In genomic region chr3:68997887-68998286, GRCh38 we compare ENCODE assay signal across 23 cellular contexts. TPM values are rescaled to one million over a fixed set of nuclear protein-coding genes. Genes with fewer than 3 reads are reported as not detected.
A peak's percentile ranks its signal among the peaks of the same experiment; 100 is the strongest.
DNase-seq lines count a peak whose midpoint lies in the region; ATAC-seq, FAIRE-seq and TF ChIP-seq lines count a peak whose summit lies in the region.
"Had no signal": no experiment of that assay in that cellular context is flagged by ENCODE, and none has a peak within 500 bp of the region (broad histone marks: within the 10 kb centered on the region; RNA-seq: fewer than 3 reads in every experiment).

No MANE protein-coding gene starts in this region.

- FAIRE-seq in GM12878 (lab: Jason Lieb, UNC), result no peak

- CTCF ChIA-PET in activated CD4-positive, alpha-beta T cell treated with anti-CD3 and anti-CD28 coated beads for 36 hours (lab: Charles Lee), result no interaction called here
- CTCF ChIA-PET in GM12878 (lab: Yijun Ruan, JAX), result no interaction called here

- H3K9ac ChIP-seq in GM12878 (ENCODE audit: control insufficient read depth, insufficient read depth, low read length) (no peak overlapping the region), neural progenitor cell (no peak overlapping the region)
- H3K9ac ChIP-seq: BLaER1 treated with 17β-estradiol and CSF1 and Interleukin-3, amounts not matched to agents 10 nM and 100 nM had no signal

- H3K36me3 Mint-ChIP-seq in activated CD4-positive, alpha-beta T cell treated with anti-CD3 and anti-CD28 coated beads for 36 hours (ENCODE audit: low read depth), result peaks cover 41% of the 10 kb centered on the region
- peaks cover 12% of the 10 kb centered on the region for H3K36me3 Mint-ChIP-seq in neural progenitor cell

- peak; percentile 90 for ATAC-seq in activated CD4-positive, alpha-beta T cell treated with anti-CD3 and anti-CD28 coated beads for 36 hours
- ATAC-seq in HG02885 (IDR thresholded peaks at IDR 0.05; ENCODE audit: poor library complexity, unreplicated experiment) (peak; percentile 67), GM12878 (peak; percentile 88), GM21367 (IDR thresholded peaks at IDR 0.05; ENCODE audit: unreplicated experiment) (no peak)
- ATAC-seq: esophagus mucosa, Panc1 had no signal

- H3K4me1 Mint-ChIP-seq in activated CD4-positive, alpha-beta T cell treated with anti-CD3 and anti-CD28 coated beads for 36 hours, result peaks cover 15% of the 10 kb centered on the region
- no peaks in the 10 kb centered on the region for H3K4me1 Mint-ChIP-seq in neural progenitor cell

- H3K4me3 ChIP-seq in GM12878 (no peak overlapping the region), neural progenitor cell (no peak overlapping the region)
- H3K4me3 ChIP-seq: BLaER1 treated with 17β-estradiol and CSF1 and Interleukin-3, amounts not matched to agents 10 nM and 100 nM; left ventricle myocardium inferior; SK-N-MC had no signal

- H3K9me3 ChIP-seq in GM12878 (replicated peaks; ENCODE audit: control insufficient read depth, insufficient read depth, low read length), result no peaks in the 10 kb centered on the region
- H3K9me3 ChIP-seq in neural progenitor cell (ENCODE audit: low read depth), result no peaks in the 10 kb centered on the region
- H3K9me3 ChIP-seq: left ventricle myocardium inferior, neutrophil had no signal

- H3K27ac ChIP-seq in GM12878 (ENCODE audit: control insufficient read depth, insufficient read depth) (no peak overlapping the region), neural progenitor cell (no peak overlapping the region)
- H3K27ac ChIP-seq: BLaER1 treated with 17β-estradiol and CSF1 and Interleukin-3, amounts not matched to agents 10 nM and 100 nM; brain microvascular endothelial cell; left ventricle myocardium inferior; neutrophil; SK-N-MC had no signal

- H3K36me3 ChIP-seq in GM12878 (ENCODE audit: control insufficient read depth in 2 of 2, insufficient read depth in 2 of 2, low read length in 1 of 2) (peaks cover 0 to 4% of the 10 kb centered on the region in 2 experiments; a peak in 2 of 4 replicates), neural progenitor cell (no peaks in the 10 kb centered on the region)

- intact Hi-C loops in activated CD4-positive, alpha-beta T cell treated with anti-CD3 and anti-CD28 coated beads for 36 hours (cut with DNase I, micrococcal nuclease), result no loop called here
- intact Hi-C loops in GM12878 (cut with micrococcal nuclease; ENCODE audit: unreplicated experiment), result no loop called here

- in situ Hi-C loops in GM12878 (cut with MboI), result no loop called here

- POLR2A ChIA-PET in activated CD4-positive, alpha-beta T cell treated with anti-CD3 and anti-CD28 coated beads for 36 hours (lab: Charles Lee), result interaction anchor here (0.7 kb wide), 1 partner anchor 1022 kb away, joined by 4 read pairs; no protein-coding TSS in a partner anchor
- POLR2A ChIA-PET in GM12878 (lab: Charles Lee), result no interaction called here

- TF ChIP-seq EP300 in GM12878 (IDR thresholded peaks at IDR 0.05; ENCODE audit: borderline replicate concordance in 1 of 2, control insufficient read depth in 1 of 2, low read depth in 2 of 2, low read length in 2 of 2), result peak; percentile 13 to 27; a peak in 1 of 4 replicates

- no peak for TF ChIP-seq POLR2A in GM12878 (IDR thresholded peaks at IDR 0.05; ENCODE audit: low read depth, low read length)

- H3K27me3 Mint-ChIP-seq in activated CD4-positive, alpha-beta T cell treated with anti-CD3 and anti-CD28 coated beads for 36 hours, result no peaks in the 10 kb centered on the region
- H3K27me3 Mint-ChIP-seq in neural progenitor cell (ENCODE audit: insufficient read depth, low read depth), result peaks cover 2% of the 10 kb centered on the region
- H3K27me3 Mint-ChIP-seq: activated naive CD8-positive, alpha-beta T cell had no signal

- H3K9me3 Mint-ChIP-seq in activated CD4-positive, alpha-beta T cell treated with anti-CD3 and anti-CD28 coated beads for 36 hours (ENCODE audit: low read depth), result no peaks in the 10 kb centered on the region
- peaks cover 4% of the 10 kb centered on the region for H3K9me3 Mint-ChIP-seq in neural progenitor cell
- H3K9me3 Mint-ChIP-seq: T-helper 2 cell treated with Interferon-gamma antibody and Interleukin-4, amounts not matched to agents 5 μg/mL and 100 μg/mL, for 36 hours had no signal

- no peaks in the 10 kb centered on the region for H3K4me1 ChIP-seq in GM12878 (ENCODE audit: control insufficient read depth, insufficient read depth, low read length)
- no peaks in the 10 kb centered on the region for H3K4me1 ChIP-seq in neural progenitor cell

- DNase-seq in activated CD4-positive, alpha-beta T cell treated with anti-CD3 and anti-CD28 coated beads for 36 hours, result no peak
- DNase-seq in activated CD4-positive, alpha-beta T cell treated with anti-CD3 and anti-CD28 coated beads for 1 hour, result no peak
- DNase-seq in GM12878 (ENCODE audit: low read depth, low spot score) (no peak), neural progenitor cell (ENCODE audit: low spot score) (no peak), A172 (ENCODE audit: low spot score) (no peak), HUDEP-2 (lab: John Stamatoyannopoulos, UW; ENCODE audit: unreplicated experiment in 76 of 76) (no peak)
- DNase-seq: 8988T; activated CD4-positive, alpha-beta T cell treated with anti-CD3 and anti-CD28 coated beads for 4 hours; brain microvascular endothelial cell; dermis blood vessel endothelial cell; left ventricle myocardium inferior; NCI-H1436 treated with DMSO at 0.1 percent for 48 hours; NCI-H2171 treated with DMSO at 0.1 percent for 48 hours; NCI-H774 had no signal

- no peak for TF ChIP-seq RAD21 in GM12878 (IDR thresholded peaks at IDR 0.05; ENCODE audit: insufficient read depth, low read depth, low read length)

- H3K4me2 ChIP-seq in GM12878 (ENCODE audit: control insufficient read depth, insufficient read depth) (no peak overlapping the region), neural progenitor cell (no peak overlapping the region)
- H3K4me2 ChIP-seq: BLaER1 treated with 17β-estradiol and CSF1 and Interleukin-3, amounts not matched to agents 10 nM and 100 nM had no signal

- no peak overlapping the region for H2AFZ ChIP-seq in GM12878 (ENCODE audit: control insufficient read depth, low read depth, low read length)
- no peak overlapping the region for H2AFZ ChIP-seq in neural progenitor cell (replicated peaks)

- BruUV-seq in GM12878 (replicated peaks; lab: Mats Ljungman, UMichigan), result no TSS peak

- H3K4me3 Mint-ChIP-seq in activated CD4-positive, alpha-beta T cell treated with anti-CD3 and anti-CD28 coated beads for 36 hours, result no peak overlapping the region
- no peak overlapping the region for H3K4me3 Mint-ChIP-seq in neural progenitor cell
- H3K4me3 Mint-ChIP-seq: activated naive CD8-positive, alpha-beta T cell; T-helper 2 cell treated with Interferon-gamma antibody and Interleukin-4, amounts not matched to agents 5 μg/mL and 100 μg/mL, for 36 hours had no signal

- WGBS in GM12878 (ENCODE audit: insufficient coverage, insufficient replicate concordance, low lambda C conversion rate, missing lambda C conversion rate), result 86% methylated on average over 6 of the region's 6 CpGs

- TF ChIP-seq CTCF in GM12878 (IDR thresholded peaks at IDR 0.05 in 2 of 3, conservative IDR thresholded peaks at IDR 0.05 in 1 of 3; ENCODE audit: control insufficient read depth in 2 of 3, extremely low read depth in 1 of 3, insufficient read depth in 1 of 3, low read depth in 3 of 3, low read length in 3 of 3) (peak in 1 of 3 experiments; percentile 8; a peak in 1 of 6 replicates), neural progenitor cell (IDR thresholded peaks at IDR 0.05) (peak; percentile 3)

- H3K27me3 ChIP-seq in GM12878 (replicated peaks in 1 of 2; ENCODE audit: control insufficient read depth in 2 of 2, insufficient read depth in 2 of 2, low read length in 1 of 2) (no peaks in the 10 kb centered on the region), neural progenitor cell (no peaks in the 10 kb centered on the region)
- H3K27me3 ChIP-seq: BLaER1 treated with 17β-estradiol and CSF1 and Interleukin-3, amounts not matched to agents 10 nM and 100 nM; brain microvascular endothelial cell; neutrophil had no signal

- RAD21 ChIA-PET in GM12878 (lab: Charles Lee; ENCODE audit: unreplicated experiment), result interaction anchor here (1.0 kb wide), 1 partner anchor 11 kb away, joined by 4 read pairs; no protein-coding TSS in a partner anchor

- H4K20me1 ChIP-seq in GM12878 (ENCODE audit: control insufficient read depth, insufficient read depth) (no peaks in the 10 kb centered on the region), neural progenitor cell (ENCODE audit: low read depth) (no peaks in the 10 kb centered on the region)
- H4K20me1 ChIP-seq: BLaER1 treated with 17β-estradiol and CSF1 and Interleukin-3, amounts not matched to agents 10 nM and 100 nM had no signal

- no peaks in the 10 kb centered on the region for H3F3A ChIP-seq in neural progenitor cell (ENCODE audit: low read depth)

- SMC1A ChIA-PET in GM12878 (lab: Charles Lee; ENCODE audit: uncharacterized antibody, unreplicated experiment), result no interaction called here

- H3K79me2 ChIP-seq in GM12878 (ENCODE audit: control insufficient read depth, insufficient read depth, low read length) (no peaks in the 10 kb centered on the region), neural progenitor cell (ENCODE audit: low read depth) (no peaks in the 10 kb centered on the region)

- H3K27ac Mint-ChIP-seq in activated CD4-positive, alpha-beta T cell treated with anti-CD3 and anti-CD28 coated beads for 36 hours, result peak overlapping the region; percentile 73
- H3K27ac Mint-ChIP-seq in neural progenitor cell, result no peak overlapping the region
- H3K27ac Mint-ChIP-seq: activated naive CD8-positive, alpha-beta T cell; T-helper 2 cell treated with Interferon-gamma antibody and Interleukin-4, amounts not matched to agents 5 μg/mL and 100 μg/mL, for 36 hours had no signal

RNA-seq across cellular contexts. Expression of gene EOGT, which starts 15.6 kb away (rescaled TPM):
- 1 to 10 TPM; 6.0 to 8.4 TPM for total RNA-seq in activated CD4-positive, alpha-beta T cell treated with anti-CD3 and anti-CD28 coated beads for 36 hours
- total RNA-seq in GM12878 (2013; cell fraction: nucleolus; rRNA removed), result 13.7 and 14.2 TPM in 2 replicates
- total RNA-seq in GM12878 (2014; rRNA removed), result 9.1 and 10.6 TPM in 2 replicates
- 15.5 and 16.5 TPM in 2 replicates for total RNA-seq in GM12878 (2014; rRNA removed; fragmentation: Illumina TruSeq; extraction: Trizol)
- total RNA-seq in GM12878 (2021), result 9.0 and 10.1 TPM in 2 replicates
- 2.9 TPM for polyA plus RNA-seq in GM12878 (2011; ENCODE audit: low read depth)
- polyA plus RNA-seq in GM12878 (2011; rRNA removed), result 10.0 and 14.4 TPM in 2 replicates
- 6.2 and 6.3 TPM in 2 replicates for polyA plus RNA-seq in GM12878 (2011; cell fraction: cytosol; rRNA removed)
- 10.5 and 14.5 TPM in 2 replicates for polyA plus RNA-seq in GM12878 (2011; cell fraction: nucleus; rRNA removed)
- 2.8 and 2.9 TPM in 2 replicates for polyA plus RNA-seq in GM12878 (2012)
- 11.8 and 17.3 TPM in 2 replicates for polyA plus RNA-seq in GM12878 (2014; fragmentation: Illumina TruSeq; extraction: Trizol)
- 1 to 10 TPM; 3.5 to 4.3 TPM for polyA plus RNA-seq in GM12878 (2014; fragmentation: Nextera tagmentation; extraction: Ambion mirVana)
- polyA plus RNA-seq in GM12878 (2014; rRNA removed), result 7.6 and 10.2 TPM in 2 replicates
- 1 to 10 TPM; 6.3 to 6.7 TPM for polyA plus RNA-seq in GM12878 (2016; fragmentation: Nextera tagmentation; extraction: Ambion mirVana)
- polyA minus RNA-seq in GM12878 (2011; rRNA and poly(A)+ RNA removed), result 14.4 and 15.1 TPM in 2 replicates
- 4.7 and 5.2 TPM in 2 replicates for polyA minus RNA-seq in GM12878 (2011; cell fraction: cytosol; rRNA and poly(A)+ RNA removed)
- polyA minus RNA-seq in GM12878 (2011; cell fraction: nucleus; rRNA and poly(A)+ RNA removed), result 11.1 and 20.9 TPM in 2 replicates
- total RNA-seq in neural progenitor cell (ENCODE audit: low replicate concordance), result 0.96 and 2.5 TPM in 2 replicates
- 16.8 and 16.9 TPM in 2 replicates for total RNA-seq in A172 (2014; rRNA removed; shearing (Covaris generic))

RNA-seq across cellular contexts. Expression of gene TMF1, which starts 54.2 kb away (rescaled TPM):
- total RNA-seq in activated CD4-positive, alpha-beta T cell treated with anti-CD3 and anti-CD28 coated beads for 36 hours, result 10 to 100 TPM; 33.2 to 34.1 TPM
- 88.0 and 127 TPM in 2 replicates for total RNA-seq in GM12878 (2013; cell fraction: nucleolus; rRNA removed)
- 15.8 and 16.5 TPM in 2 replicates for total RNA-seq in GM12878 (2014; rRNA removed)
- total RNA-seq in GM12878 (2014; rRNA removed; fragmentation: Illumina TruSeq; extraction: Trizol), result 22.9 and 23.2 TPM in 2 replicates
- 18.5 and 19.0 TPM in 2 replicates for total RNA-seq in GM12878 (2021)
- 8.5 TPM for polyA plus RNA-seq in GM12878 (2011; ENCODE audit: low read depth)
- 17.1 and 33.3 TPM in 2 replicates for polyA plus RNA-seq in GM12878 (2011; rRNA removed)
- polyA plus RNA-seq in GM12878 (2011; cell fraction: cytosol; rRNA removed), result 6.1 and 6.8 TPM in 2 replicates
- 10.8 and 21.1 TPM in 2 replicates for polyA plus RNA-seq in GM12878 (2011; cell fraction: nucleus; rRNA removed)
- polyA plus RNA-seq in GM12878 (2012), result 18.8 and 25.0 TPM in 2 replicates
- 18.1 and 20.5 TPM in 2 replicates for polyA plus RNA-seq in GM12878 (2014; fragmentation: Illumina TruSeq; extraction: Trizol)
- 1 to 10 TPM; 7.1 to 7.9 TPM for polyA plus RNA-seq in GM12878 (2014; fragmentation: Nextera tagmentation; extraction: Ambion mirVana)
- polyA plus RNA-seq in GM12878 (2014; rRNA removed), result 13.3 and 23.8 TPM in 2 replicates
- 10 to 100 TPM; 23.4 to 24.5 TPM for polyA plus RNA-seq in GM12878 (2016; fragmentation: Nextera tagmentation; extraction: Ambion mirVana)
- 22.6 and 29.0 TPM in 2 replicates for polyA minus RNA-seq in GM12878 (2011; rRNA and poly(A)+ RNA removed)
- 8.6 and 10.2 TPM in 2 replicates for polyA minus RNA-seq in GM12878 (2011; cell fraction: cytosol; rRNA and poly(A)+ RNA removed)
- 16.4 and 18.5 TPM in 2 replicates for polyA minus RNA-seq in GM12878 (2011; cell fraction: nucleus; rRNA and poly(A)+ RNA removed)
- 14.6 and 24.4 TPM in 2 replicates for total RNA-seq in neural progenitor cell (ENCODE audit: low replicate concordance)
- total RNA-seq in A172 (2014; rRNA removed; shearing (Covaris generic)), result 20.3 and 24.4 TPM in 2 replicates
